ENCODE assay signal across 10 cellular contexts in the genomic region with DNA sequence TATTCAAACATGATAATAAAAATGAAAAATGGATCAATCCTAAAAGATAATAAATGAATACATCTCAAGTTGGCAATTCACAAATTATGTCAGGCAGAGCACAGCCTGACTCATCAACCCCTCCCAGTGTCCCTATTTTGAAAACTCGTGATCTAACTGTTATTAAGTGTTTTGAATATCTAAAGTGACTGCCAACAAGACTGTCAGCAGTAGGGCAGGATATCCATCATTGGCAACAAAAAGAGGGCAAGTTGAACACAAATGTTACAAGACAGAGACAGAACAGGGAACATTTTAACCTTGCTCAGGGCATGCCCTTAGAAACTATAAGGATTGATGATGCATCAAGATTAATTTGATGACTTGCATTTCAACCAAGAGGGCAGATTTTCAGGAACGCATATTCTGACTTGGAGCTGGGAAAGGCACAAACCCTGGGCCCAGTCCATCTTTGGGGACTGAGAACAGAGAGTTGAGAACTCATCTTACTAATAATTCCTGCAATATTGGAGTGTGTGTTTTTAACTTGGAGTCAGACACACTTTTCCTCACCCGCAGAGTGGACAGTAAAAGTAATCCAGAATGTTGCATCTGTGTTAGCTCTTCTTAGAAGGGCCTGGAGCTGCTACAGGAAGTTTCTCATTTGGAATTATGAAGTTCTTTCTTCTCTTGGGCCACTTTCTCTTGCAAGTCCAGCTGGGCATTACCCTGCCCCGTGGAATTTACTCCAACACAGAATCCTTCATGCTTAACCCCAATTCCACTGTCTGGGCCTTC.
DNase-seq lines count a peak whose midpoint lies in the region; ATAC-seq and TF ChIP-seq lines count a peak whose summit lies in the region.
"Had no signal": no experiment of that assay in that cellular context is flagged by ENCODE, and none has a peak within 500 bp of the region (broad histone marks: within the 10 kb centered on the region; RNA-seq: fewer than 3 reads in every experiment).

No MANE protein-coding gene starts in this region.

- in situ Hi-C loops in IMR-90 (cut with MboI; ENCODE audit: low sequenced_read_pairs): no loop called here

- intact Hi-C loops in IMR-90 (cut with micrococcal nuclease) (no loop called here), upper lobe of right lung (cut with DNase I) (no loop called here)

- H2AFZ ChIP-seq in IMR-90 (replicated peaks; ENCODE audit: low read length, poor library complexity): no peak overlapping the region

- H4K91ac ChIP-seq in IMR-90 (ENCODE audit: insufficient read depth, low read depth, low read length): no peak overlapping the region

- no CpG with 5 or more reads among the region's 4 CpGs for WGBS in IMR-90 (ENCODE audit: extremely low coverage in 2 of 2, insufficient read length in 1 of 2), 2 experiments
- 19 to 50% methylated on average over 4 of the region's 4 CpGs for WGBS in esophagus, 2 donors

- H4K5ac ChIP-seq in IMR-90 (ENCODE audit: low read depth, low read length): no peak overlapping the region

- no peak overlapping the region for H3K23ac ChIP-seq in IMR-90 (ENCODE audit: low read depth, low read length)

- TF ChIP-seq CTCF in IMR-90 (conservative IDR thresholded peaks at IDR 0.05; ENCODE audit: low read depth, low read length) (no peak), upper lobe of right lung (IDR thresholded peaks at IDR 0.05) (no peak)

- no peak overlapping the region for H3K4ac ChIP-seq in IMR-90 (ENCODE audit: low read depth, low read length)

- no peak overlapping the region for H3K9ac ChIP-seq in IMR-90 (ENCODE audit: low read depth, low read length)

- no peak overlapping the region for H3K56ac ChIP-seq in IMR-90 (ENCODE audit: extremely low read depth, insufficient read depth, low read length)

- H3K4me1 ChIP-seq in IMR-90 (ENCODE audit: control insufficient read depth, insufficient read depth, low read length) (peaks cover 2% of the 10 kb centered on the region; the same call in 1 of the 2 replicates), esophagus (ENCODE audit: control insufficient read depth in 2 of 2, insufficient read depth in 2 of 2, low read length in 1 of 2) (no peaks in the 10 kb centered on the region), upper lobe of right lung (peaks cover 16% of the 10 kb centered on the region)
- H3K4me1 ChIP-seq: adrenal gland had no signal

- no peaks in the 10 kb centered on the region for H4K20me1 ChIP-seq in IMR-90 (ENCODE audit: insufficient read depth, low read length)

- no peak for TF ChIP-seq RAD21 in IMR-90 (IDR thresholded peaks at IDR 0.05; ENCODE audit: low read length)

- H3K9me3 ChIP-seq in IMR-90 (ENCODE audit: control insufficient read depth, insufficient read depth, low read length) (no peaks in the 10 kb centered on the region), esophagus (ENCODE audit: control insufficient read depth in 2 of 2, insufficient read depth in 1 of 2, low read depth in 1 of 2, low read length in 1 of 2) (no peaks in the 10 kb centered on the region), upper lobe of right lung (no peaks in the 10 kb centered on the region)
- H3K9me3 ChIP-seq: adrenal gland had no signal

- DNase-seq in IMR-90: no peak
- DNase-seq in hepatic stellate cell (ENCODE audit: low spot score): peak; percentile 15
- no peak for DNase-seq in upper lobe of right lung
- no peak for DNase-seq in UCSD-AML1 (lab: John Stamatoyannopoulos, UW; ENCODE audit: unreplicated experiment)
- DNase-seq in SKM-1 treated with dmso at 0.1 percent for 144 hours (lab: John Stamatoyannopoulos, UW; ENCODE audit: unreplicated experiment): no peak
- DNase-seq in T1000 (lab: John Stamatoyannopoulos, UW): no peak
- DNase-seq: adrenal gland; CD4-positive, CD25-positive, alpha-beta regulatory T cell; NCI-H2227 treated with DMSO at 0.1 percent for 48 hours had no signal

- no peaks in the 10 kb centered on the region for H3K9me1 ChIP-seq in IMR-90 (ENCODE audit: insufficient read depth, low read length)

- ATAC-seq in IMR-90 (ENCODE audit: low read depth) (peak; percentile 37), upper lobe of right lung (peak; percentile 39)

- dilution Hi-C loops in IMR-90 (cut with HindIII; ENCODE audit: low sequenced_read_pairs, unreplicated experiment): no loop called here

- CTCF ChIA-PET in IMR-90 (lab: Yijun Ruan, JAX): no interaction called here

- H3K36me3 ChIP-seq in IMR-90 (ENCODE audit: control insufficient read depth, insufficient read depth, low read length) (no peaks in the 10 kb centered on the region), esophagus (ENCODE audit: control insufficient read depth in 2 of 2, insufficient read depth in 2 of 2, low read length in 1 of 2) (no peaks in the 10 kb centered on the region), upper lobe of right lung (no peaks in the 10 kb centered on the region)
- H3K36me3 ChIP-seq: adrenal gland had no signal

- 0 out of 4 replicates have a peak overlapping the region, but pooled peaks of 1 of the 2 experiments have one; percentile 30 for H4K8ac ChIP-seq in IMR-90 (ENCODE audit: low read depth in 2 of 2, low read length in 2 of 2)

- H3K79me1 ChIP-seq in IMR-90 (ENCODE audit: low read depth in 1 of 2, low read length in 2 of 2): no peaks in the 10 kb centered on the region

- no peak overlapping the region for H3K4me2 ChIP-seq in IMR-90 (ENCODE audit: low read depth, low read length)

- H3K18ac ChIP-seq in IMR-90 (ENCODE audit: low read depth, low read length): no peak overlapping the region

- H3K4me3 ChIP-seq in IMR-90 (ENCODE audit: insufficient read depth, low read depth, low read length) (no peak overlapping the region), esophagus (ENCODE audit: low read depth in 1 of 2, low read length in 2 of 2) (no peak overlapping the region), upper lobe of right lung (no peak overlapping the region)
- H3K4me3 ChIP-seq: adrenal gland had no signal

- no peak overlapping the region for H2BK5ac ChIP-seq in IMR-90 (ENCODE audit: low read depth, low read length, poor library complexity, severe bottlenecking)

- peak overlapping the region; percentile 20; the same call in 1 of the 2 replicates for H2BK20ac ChIP-seq in IMR-90 (ENCODE audit: low read depth, low read length)

- H3K14ac ChIP-seq in IMR-90 (replicated peaks; ENCODE audit: low read depth, low read length): no peak overlapping the region

- H3K27ac ChIP-seq in IMR-90 (ENCODE audit: insufficient read depth, low read length): no peak overlapping the region
- H3K27ac ChIP-seq in esophagus (ENCODE audit: low read depth in 2 of 2, low read length in 1 of 2): peak overlapping the region; percentile 78 to 81
- H3K27ac ChIP-seq in upper lobe of right lung: peak overlapping the region; percentile 63
- H3K27ac ChIP-seq: adrenal gland had no signal

- no TSS peak for BruUV-seq in IMR-90 (replicated peaks; lab: Mats Ljungman, UMichigan)

- POLR2A ChIA-PET in IMR-90 (lab: Charles Lee; ENCODE audit: unreplicated experiment): no interaction called here

- H3K27me3 ChIP-seq in IMR-90 (ENCODE audit: control insufficient read depth, insufficient read depth, low read length) (no peaks in the 10 kb centered on the region), esophagus (ENCODE audit: control insufficient read depth in 1 of 2, insufficient read depth in 2 of 2, low read length in 2 of 2) (no peaks in the 10 kb centered on the region), upper lobe of right lung (no peaks in the 10 kb centered on the region)
- H3K27me3 ChIP-seq: adrenal gland had no signal

- no peak overlapping the region for H2BK120ac ChIP-seq in IMR-90 (ENCODE audit: low read depth, low read length)

- no peak overlapping the region for H2AK5ac ChIP-seq in IMR-90 (ENCODE audit: low read depth, low read length)

- no peak overlapping the region for H2AK9ac ChIP-seq in IMR-90 (replicated peaks; ENCODE audit: low read depth, low read length, poor library complexity)

- no peak overlapping the region for H2BK15ac ChIP-seq in IMR-90 (ENCODE audit: low read depth, low read length)

- TF ChIP-seq POLR2A in IMR-90 (IDR thresholded peaks at IDR 0.05; ENCODE audit: low read depth, low read length): no peak

TF ChIP-seq in IMR-90, 13 proteins besides CTCF, POLR2A, EP300 and RAD21:
- TF ChIP-seq BHLHE40 (IDR thresholded peaks at IDR 0.05; ENCODE audit: low read depth, low read length) (no peak), NFE2L2 (IDR thresholded peaks at IDR 0.05; ENCODE audit: low read depth, low read length) (no peak), CHD1 (IDR thresholded peaks at IDR 0.05; ENCODE audit: low read depth, low read length) (no peak), RFX5 (IDR thresholded peaks at IDR 0.05; ENCODE audit: low read depth, low read length) (no peak), CEBPB (IDR thresholded peaks at IDR 0.05; ENCODE audit: low read depth, low read length) (no peak), MXI1 (IDR thresholded peaks at IDR 0.05; ENCODE audit: borderline replicate concordance, low read depth, low read length) (no peak)
- TF ChIP-seq, protein P1, sequence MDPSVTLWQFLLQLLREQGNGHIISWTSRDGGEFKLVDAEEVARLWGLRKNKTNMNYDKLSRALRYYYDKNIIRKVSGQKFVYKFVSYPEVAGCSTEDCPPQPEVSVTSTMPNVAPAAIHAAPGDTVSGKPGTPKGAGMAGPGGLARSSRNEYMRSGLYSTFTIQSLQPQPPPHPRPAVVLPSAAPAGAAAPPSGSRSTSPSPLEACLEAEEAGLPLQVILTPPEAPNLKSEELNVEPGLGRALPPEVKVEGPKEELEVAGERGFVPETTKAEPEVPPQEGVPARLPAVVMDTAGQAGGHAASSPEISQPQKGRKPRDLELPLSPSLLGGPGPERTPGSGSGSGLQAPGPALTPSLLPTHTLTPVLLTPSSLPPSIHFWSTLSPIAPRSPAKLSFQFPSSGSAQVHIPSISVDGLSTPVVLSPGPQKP (IDR thresholded peaks at IDR 0.05; ENCODE audit: borderline replicate concordance, low read depth, low read length): no peak
